In the genomic region with DNA sequence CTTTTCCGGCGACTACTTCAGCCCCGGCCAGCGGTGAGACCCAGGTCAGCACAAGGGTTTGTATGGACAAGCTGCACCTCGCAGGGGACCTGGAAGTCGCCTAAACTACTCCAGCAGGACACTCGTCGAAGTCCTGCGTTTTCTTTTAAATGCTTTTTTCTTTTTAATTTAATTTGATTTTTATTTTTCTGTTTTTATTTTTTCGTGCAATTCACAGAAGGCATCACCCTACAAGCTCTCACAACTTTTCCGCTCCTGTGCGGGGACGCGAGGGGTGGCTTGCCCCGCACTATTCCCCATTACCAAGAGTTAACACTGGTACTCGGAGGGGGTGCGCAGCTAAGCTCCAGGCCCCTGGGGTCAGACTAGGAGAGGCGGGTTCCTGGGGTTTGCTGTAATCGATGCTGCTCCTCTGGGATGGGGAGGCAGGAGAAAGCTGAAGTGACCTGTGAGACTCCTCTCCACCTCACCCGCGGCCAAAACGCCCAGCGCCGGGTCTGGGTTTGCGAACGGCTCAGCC, we compare ENCODE assay signal across 9 cellular contexts. TPM values are rescaled to one million over a fixed set of nuclear protein-coding genes. Genes with fewer than 3 reads are reported as not detected.
DNase-seq lines count a peak whose midpoint lies in the region; ATAC-seq, FAIRE-seq and TF ChIP-seq lines count a peak whose summit lies in the region.
"Had no signal": no experiment of that assay in that cellular context is flagged by ENCODE, and none has a peak within 500 bp of the region (broad histone marks: within the 10 kb centered on the region; RNA-seq: fewer than 3 reads in every experiment).

No MANE protein-coding gene starts in this region.

- H3K4me1 ChIP-seq in PC-3 (ENCODE audit: insufficient read depth, low read length) (peaks cover 15% of the 10 kb centered on the region), H1 (replicated peaks in 1 of 4; ENCODE audit: control insufficient read depth in 3 of 4, insufficient read depth in 4 of 4, low read length in 3 of 4) (peaks cover 0 to 8% (median 2%) of the 10 kb centered on the region in 4 experiments; a peak in 3 of 7 replicates), mucosa of stomach (ENCODE audit: control insufficient read depth, insufficient read depth, low read length) (no peaks in the 10 kb centered on the region), tibial artery (peaks cover 0 to 46% (median 23%) of the 10 kb centered on the region in 4 donors)

- no peak for TF ChIP-seq POLR2A in H1 (IDR thresholded peaks at IDR 0.05; ENCODE audit: control extremely low read depth in 1 of 2, low read depth in 2 of 2, low read length in 2 of 2)

- H3K79me1 ChIP-seq in H1 (ENCODE audit: low read depth, low read length): 0 out of 2 replicates have a peak, but pooled peaks cover 3% of the 10 kb centered on the region

- no peak overlapping the region; the same call in 1 of the 2 replicates for H2BK15ac ChIP-seq in H1 (ENCODE audit: low read length)

- H3K14ac ChIP-seq in H1 (ENCODE audit: insufficient read length): no peak overlapping the region

- FAIRE-seq in H1 (lab: Jason Lieb, UNC): no peak
- FAIRE-seq: GM12891 had no signal

- in situ Hi-C loops in ACHN (cut with HindIII; ENCODE audit: low pct_ligation_motif_present, low pct_unique_long_range_greater_than_20kb, low sequenced_read_pairs): no loop called here

- H3K9me2 ChIP-seq in PC-3 (replicated peaks; ENCODE audit: low read length): no peaks in the 10 kb centered on the region

- H3K4ac ChIP-seq in H1 (replicated peaks; ENCODE audit: insufficient read length, low read depth, low read length): no peak overlapping the region

- peaks cover 11% of the 10 kb centered on the region for H3K23me2 ChIP-seq in H1 (ENCODE audit: low read depth, low read length)

- H2BK120ac ChIP-seq in H1 (replicated peaks; ENCODE audit: low read depth, low read length): no peak overlapping the region

- BruUV-seq in PC-3 (replicated peaks; lab: Mats Ljungman, UMichigan): TSS peak; percentile 26

- H3K27me3 ChIP-seq in PC-3 (ENCODE audit: low read length) (no peaks in the 10 kb centered on the region), H1 (replicated peaks in 1 of 4; ENCODE audit: control insufficient read depth in 3 of 4, extremely low read depth in 1 of 4, insufficient read depth in 3 of 4, low read length in 3 of 4) (peaks cover 0 to 3% (median 0%) of the 10 kb centered on the region in 4 experiments; a peak in 2 of 7 replicates), mucosa of stomach (ENCODE audit: control insufficient read depth, insufficient read depth, low read length) (peaks cover 37% of the 10 kb centered on the region), tibial artery (no peaks in the 10 kb centered on the region)

- H4K20me1 ChIP-seq in PC-3 (ENCODE audit: low read length) (no peaks in the 10 kb centered on the region), H1 (replicated peaks in 1 of 2; ENCODE audit: control insufficient read depth in 1 of 2, insufficient read depth in 2 of 2, low read length in 2 of 2) (no peaks in the 10 kb centered on the region)

- peak overlapping the region; percentile 13 for H4K5ac ChIP-seq in H1 (ENCODE audit: insufficient read length, low read depth, low read length)

- H2AFZ ChIP-seq in PC-3 (ENCODE audit: low read length) (peak overlapping the region; percentile 86; the same call in 1 of the 2 replicates), H1 (ENCODE audit: low read length) (no peak overlapping the region)

- POLR2A ChIA-PET in PC-3 (lab: Charles Lee; ENCODE audit: unreplicated experiment) (interaction anchor here (0.5 kb wide), 1 partner anchor 105 kb away, joined by 3 read pairs; no protein-coding TSS in a partner anchor), H1 (lab: Charles Lee; ENCODE audit: partially characterized antibody) (interaction anchor here (1.0 to 3.0 kb wide), 8 partner anchors 8 to 662 kb away, joined by 3 to 10 read pairs (median 5); partner anchors contain the start of gene HAPLN1)

- no peak for TF ChIP-seq RAD21 in H1 (IDR thresholded peaks at IDR 0.05 in 1 of 2, conservative IDR thresholded peaks at IDR 0.05 in 1 of 2; ENCODE audit: low read depth in 2 of 2, low read length in 2 of 2)

- H2BK20ac ChIP-seq in H1 (ENCODE audit: low read length): no peak overlapping the region

- DNase-seq in PC-3 (no peak), H1 (ENCODE audit: low read depth in 1 of 2, low spot score in 2 of 2) (no peak), tibial artery (peak in 1 of 2 donors; percentile 63), NCI-H146 (lab: John Stamatoyannopoulos, UW) (no peak), ACHN (no peak)
- DNase-seq in activated CD4-positive, CD25-positive, alpha-beta regulatory T cell (lab: John Stamatoyannopoulos, UW): no peak
- DNase-seq: activated CD8-positive, alpha-beta memory T cell treated with anti-CD3 and anti-CD28 coated beads, Interleukin-2, amount 50 U/mL, for 4 hours had no signal

- no peak; the same call in 1 of the 2 replicates for ATAC-seq in PC-3

- peak overlapping the region; percentile 42; the same call in 1 of the 2 replicates for H2BK12ac ChIP-seq in H1 (ENCODE audit: low read depth, low read length)

- peak overlapping the region; percentile 64 for H3K18ac ChIP-seq in H1 (ENCODE audit: extremely low read depth, low read length)

- H3K9ac ChIP-seq in PC-3 (ENCODE audit: low read length) (peak overlapping the region; percentile 62), H1 (replicated peaks in 1 of 4; ENCODE audit: extremely low read depth in 1 of 4, low read depth in 3 of 4, low read length in 3 of 4) (peak overlapping the region in 3 of 4 experiments; percentile 35 to 63 (median 56); a peak in 5 of 7 replicates), mucosa of stomach (ENCODE audit: low read length) (peak overlapping the region; percentile 34)

- H3K79me2 ChIP-seq in PC-3 (ENCODE audit: low read length): peaks cover 37% of the 10 kb centered on the region; the same call in 1 of the 2 replicates
- H3K79me2 ChIP-seq in H1 (ENCODE audit: control insufficient read depth in 1 of 2, insufficient read depth in 2 of 2, low read length in 2 of 2): peaks cover 4 to 53% of the 10 kb centered on the region in 2 experiments

- intact Hi-C loops in PC-3 (cut with micrococcal nuclease): loop anchor here (5.0 kb wide), 3 partner anchors 106 to 661 kb away; partner anchors contain the start of gene HAPLN1
- intact Hi-C loops in tibial artery (cut with DNase I; ENCODE audit: low total_unique reads): no loop called here

- no peak for TF ChIP-seq EP300 in H1 (IDR thresholded peaks at IDR 0.05; ENCODE audit: borderline replicate concordance in 1 of 2, low read depth in 2 of 2, low read length in 2 of 2)

- no peaks in the 10 kb centered on the region for H3K36me3 ChIP-seq in PC-3 (ENCODE audit: low read depth, low read length)
- H3K36me3 ChIP-seq in H1 (ENCODE audit: control insufficient read depth in 2 of 4, insufficient read depth in 4 of 4, low read length in 3 of 4): no peaks in the 10 kb centered on the region
- no peaks in the 10 kb centered on the region for H3K36me3 ChIP-seq in mucosa of stomach (ENCODE audit: control insufficient read depth, insufficient read depth, low read length)
- no peaks in the 10 kb centered on the region for H3K36me3 ChIP-seq in tibial artery

- peak overlapping the region; percentile 90 for H3K4me2 ChIP-seq in PC-3 (ENCODE audit: low read length)
- H3K4me2 ChIP-seq in H1 (ENCODE audit: insufficient read depth in 1 of 2, low read depth in 2 of 2, low read length in 2 of 2): peak overlapping the region; percentile 94 to 98

- peak overlapping the region; percentile 80; the same call in 1 of the 2 replicates for H4K8ac ChIP-seq in H1 (ENCODE audit: extremely low read depth, insufficient read depth, low read length)

- CTCF ChIA-PET in PC-3 (lab: Charles Lee) (no interaction called here), H1 (lab: Charles Lee; ENCODE audit: partially characterized antibody) (interaction anchor here (0.6 to 1.5 kb wide), 6 partner anchors 170 to 666 kb away, joined by 3 to 5 read pairs (median 3); no protein-coding TSS in a partner anchor)

- TF ChIP-seq CTCF in PC-3 (conservative IDR thresholded peaks at IDR 0.05; ENCODE audit: low read depth, low read length) (no peak), H1 (IDR thresholded peaks at IDR 0.05; ENCODE audit: control extremely low read depth in 1 of 3, insufficient read depth in 1 of 3, low read depth in 1 of 3, low read length in 3 of 3) (no peak), tibial artery (IDR thresholded peaks at IDR 0.05) (no peak)

- no peak overlapping the region for H2BK5ac ChIP-seq in H1 (ENCODE audit: low read depth, low read length)

- H3K27ac ChIP-seq in PC-3 (ENCODE audit: low read length): 0 out of 2 replicates have a peak overlapping the region, but pooled peaks have one; percentile 46
- no peak overlapping the region for H3K27ac ChIP-seq in H1 (ENCODE audit: low read depth, low read length)
- peak overlapping the region; percentile 95 to 98 for H3K27ac ChIP-seq in tibial artery

- H4K91ac ChIP-seq in H1 (replicated peaks; ENCODE audit: insufficient read length, low read length): no peak overlapping the region

- H3K9me3 ChIP-seq in PC-3 (ENCODE audit: low read length) (no peaks in the 10 kb centered on the region), H1 (ENCODE audit: insufficient read depth in 2 of 2, low read depth in 1 of 2, low read length in 1 of 2) (no peaks in the 10 kb centered on the region), mucosa of stomach (ENCODE audit: control insufficient read depth, low read length) (no peaks in the 10 kb centered on the region), tibial artery (no peaks in the 10 kb centered on the region)

- H2AK5ac ChIP-seq in H1 (ENCODE audit: low read depth, low read length): no peak overlapping the region

- H3K56ac ChIP-seq in H1 (replicated peaks; ENCODE audit: insufficient read length, low read depth, low read length): peak overlapping the region; percentile 66

- H3K23ac ChIP-seq in H1 (ENCODE audit: insufficient read length): no peak overlapping the region

- H3K4me3 ChIP-seq in PC-3 (ENCODE audit: low read length) (peak overlapping the region; percentile 77), H1 (ENCODE audit: extremely low read depth in 1 of 4, insufficient read depth in 2 of 4, low read depth in 3 of 4, low read length in 4 of 4) (peak overlapping the region; percentile 78 to 93 (median 85)), mucosa of stomach (ENCODE audit: low read length) (no peak overlapping the region), tibial artery (peak overlapping the region; percentile 79 to 88)

- H3F3A ChIP-seq in PC-3 (ENCODE audit: low read length, unreplicated experiment): no peaks in the 10 kb centered on the region

- WGBS in H1 (ENCODE audit: extremely low coverage in 1 of 2, insufficient coverage in 1 of 2, insufficient read length in 1 of 2, insufficient replicate concordance in 2 of 2, low coverage in 1 of 2, low lambda C conversion rate in 2 of 2, missing lambda C conversion rate in 1 of 2), 2 experiments: 3% methylated on average over 26 of the region's 26 CpGs; no CpG with 5 or more reads in 1 of the 2 experiments

RNA-seq across cellular contexts. Expression of gene EDIL3, which starts 1.3 kb away (rescaled TPM):
- total RNA-seq in PC-3 (2014; rRNA removed): 11.7 and 13.8 TPM in 2 replicates
- 41.7 and 47.2 TPM in 2 replicates for total RNA-seq in H1 (2021; fragmentation: NEBNext Ultra II Directional; extraction: Animal tissue kit (Norgen Biotek cat#: 25700))
- 9.3 and 14.7 TPM in 2 replicates for polyA plus RNA-seq in H1 (2011; rRNA removed)
- polyA plus RNA-seq in H1 (2011; cell fraction: cytosol; rRNA removed): 18.9 TPM
- 9.1 TPM for polyA plus RNA-seq in H1 (2011; cell fraction: nucleus; rRNA removed)
- 18.1 to 42.5 TPM (median 22.4 TPM) in 4 replicates for polyA plus RNA-seq in H1 (2012, experiment 1 of 2)
- polyA plus RNA-seq in H1 (2012, experiment 2 of 2): 2.8 TPM
- polyA plus RNA-seq in H1 (2013, experiment 1 of 2): 105 TPM
- polyA plus RNA-seq in H1 (2013, experiment 2 of 2): 108 TPM
- 35.5 and 63.5 TPM in 2 replicates for polyA minus RNA-seq in H1 (2011; rRNA and poly(A)+ RNA removed)
- polyA minus RNA-seq in H1 (2011; cell fraction: cytosol; rRNA and poly(A)+ RNA removed): 24.9 TPM
- 50.2 TPM for polyA minus RNA-seq in H1 (2011; cell fraction: nucleus; rRNA and poly(A)+ RNA removed)
